Comparison of ENCODE assay signal across 17 cellular contexts in genomic region chr5:5182508-5183191, GRCh38. TPM values are rescaled to one million over a fixed set of nuclear protein-coding genes. Genes with fewer than 3 reads are reported as not detected.
A peak's percentile ranks its signal among the peaks of the same experiment; 100 is the strongest.
DNase-seq lines count a peak whose midpoint lies in the region; ATAC-seq, FAIRE-seq and TF ChIP-seq lines count a peak whose summit lies in the region.
"Had no signal": no experiment of that assay in that cellular context is flagged by ENCODE, and none has a peak within 500 bp of the region (broad histone marks: within the 10 kb centered on the region; RNA-seq: fewer than 3 reads in every experiment).

No MANE protein-coding gene starts in this region.

- no peaks in the 10 kb centered on the region for H3K27me3 ChIP-seq in BLaER1
- H3K27me3 ChIP-seq in HUES6 (ENCODE audit: control insufficient read depth, insufficient read depth, low read length), result no peaks in the 10 kb centered on the region
- H3K27me3 ChIP-seq in endodermal cell (ENCODE audit: control insufficient read depth, insufficient read depth, low read length, poor library complexity, severe bottlenecking), result no peaks in the 10 kb centered on the region
- no peaks in the 10 kb centered on the region for H3K27me3 ChIP-seq in mesendoderm (ENCODE audit: insufficient read depth, low read length, poor library complexity)
- H3K27me3 ChIP-seq in heart left ventricle, result peaks cover 0 to 31% (median 4%) of the 10 kb centered on the region in 9 donors
- H3K27me3 ChIP-seq: MG63 had no signal

- TF ChIP-seq POLR2A in heart left ventricle (IDR thresholded peaks at IDR 0.05), result no peak

- WGBS in endodermal cell (ENCODE audit: insufficient coverage in 1 of 2, insufficient read length in 1 of 2), 2 experiments, result 32 to 48% methylated on average over 3 to 4 of the region's 5 CpGs
- no CpG with 5 or more reads among the region's 5 CpGs for WGBS in mesendoderm (ENCODE audit: extremely low coverage, insufficient coverage, low lambda C conversion rate)
- 37 to 41% (median 40%) methylated on average over 5 of the region's 5 CpGs for WGBS in heart left ventricle, 4 donors

- peak overlapping the region; percentile 45 for H3K4me3 Mint-ChIP-seq in endodermal cell

- H3K27ac ChIP-seq in BLaER1, result no peak overlapping the region
- peak overlapping the region; percentile 67 for H3K27ac ChIP-seq in HUES6 (ENCODE audit: low read depth, low read length)
- H3K27ac ChIP-seq in endodermal cell (ENCODE audit: low read depth, low read length), result no peak overlapping the region
- H3K27ac ChIP-seq in mesendoderm (ENCODE audit: low read depth, low read length), result no peak overlapping the region
- H3K27ac ChIP-seq in heart left ventricle, result no peak overlapping the region

- H4K8ac ChIP-seq in mesendoderm (ENCODE audit: low read depth, low read length), result no peak overlapping the region

- peak overlapping the region; percentile 92 for H3K27ac Mint-ChIP-seq in endodermal cell

- H3K56ac ChIP-seq in mesendoderm (ENCODE audit: low read length), result peak overlapping the region; percentile 26

- no peak overlapping the region for H2BK5ac ChIP-seq in mesendoderm (ENCODE audit: low read length)

- no peak overlapping the region for H4K5ac ChIP-seq in mesendoderm (ENCODE audit: low read length)

- H2BK15ac ChIP-seq in mesendoderm (replicated peaks; ENCODE audit: low read depth), result no peak overlapping the region

- peak overlapping the region; percentile 39 for H3K18ac ChIP-seq in mesendoderm (ENCODE audit: low read length)

- H3K4me3 ChIP-seq in BLaER1, result no peak overlapping the region
- peak overlapping the region; percentile 37 for H3K4me3 ChIP-seq in HUES6 (ENCODE audit: low read depth, low read length)
- H3K4me3 ChIP-seq in endodermal cell (ENCODE audit: low read length), result no peak overlapping the region
- H3K4me3 ChIP-seq in mesendoderm (ENCODE audit: low read length), result no peak overlapping the region
- H3K4me3 ChIP-seq in heart left ventricle, result no peak overlapping the region
- H3K4me3 ChIP-seq: MG63 had no signal

- no peak overlapping the region for H2BK120ac ChIP-seq in mesendoderm (ENCODE audit: low read depth, low read length)

- no peaks in the 10 kb centered on the region for H3K79me2 ChIP-seq in mesendoderm (ENCODE audit: control insufficient read depth, insufficient read depth, low read length)

- no peaks in the 10 kb centered on the region for H3K79me1 ChIP-seq in mesendoderm (ENCODE audit: low read length)

- H3K4me1 Mint-ChIP-seq in endodermal cell, result peaks cover 70% of the 10 kb centered on the region

- H3K9ac ChIP-seq in BLaER1 (no peak overlapping the region), HUES6 (ENCODE audit: low read length) (peak overlapping the region; percentile 76), endodermal cell (ENCODE audit: extremely low read depth, low read length, poor library complexity, severe bottlenecking) (no peak overlapping the region), mesendoderm (ENCODE audit: low read length) (no peak overlapping the region)

- no peak for ATAC-seq in heart left ventricle
- no peak for ATAC-seq in GM18873 (IDR thresholded peaks at IDR 0.05; ENCODE audit: low FRiP score, unreplicated experiment)
- ATAC-seq: HepG2, Panc1 had no signal

- no peak overlapping the region for H2AK5ac ChIP-seq in mesendoderm (ENCODE audit: low read length)

- H3K27me3 Mint-ChIP-seq in endodermal cell (ENCODE audit: insufficient read depth), result no peaks in the 10 kb centered on the region

- H3K23ac ChIP-seq in mesendoderm (ENCODE audit: low read length), result no peak overlapping the region

- H3K4me2 ChIP-seq in BLaER1 (0 out of 2 replicates have a peak overlapping the region, but pooled peaks have one; percentile 5), mesendoderm (ENCODE audit: low read length) (no peak overlapping the region)

- H3K36me3 ChIP-seq in BLaER1, result no peaks in the 10 kb centered on the region
- peaks cover 3% of the 10 kb centered on the region; the same call in 1 of the 2 replicates for H3K36me3 ChIP-seq in HUES6 (ENCODE audit: control insufficient read depth, insufficient read depth, low read length)
- no peaks in the 10 kb centered on the region for H3K36me3 ChIP-seq in endodermal cell (ENCODE audit: control insufficient read depth, insufficient read depth, low read length)
- H3K36me3 ChIP-seq in mesendoderm (ENCODE audit: control insufficient read depth, insufficient read depth, low read length), result no peaks in the 10 kb centered on the region
- no peaks in the 10 kb centered on the region for H3K36me3 ChIP-seq in heart left ventricle
- H3K36me3 ChIP-seq: MG63 had no signal

- TF ChIP-seq CTCF in endodermal cell (conservative IDR thresholded peaks at IDR 0.05), result no peak
- TF ChIP-seq CTCF in heart left ventricle (IDR thresholded peaks at IDR 0.05), result no peak

- H3K9me3 ChIP-seq in BLaER1, result no peaks in the 10 kb centered on the region
- H3K9me3 ChIP-seq in HUES6 (ENCODE audit: control insufficient read depth, insufficient read depth, low read depth, low read length), result no peaks in the 10 kb centered on the region
- H3K9me3 ChIP-seq in endodermal cell (ENCODE audit: control insufficient read depth, low read length), result no peaks in the 10 kb centered on the region
- no peaks in the 10 kb centered on the region for H3K9me3 ChIP-seq in heart left ventricle
- H3K9me3 ChIP-seq: MG63 had no signal

- FAIRE-seq in HTR-8/SVneo (lab: Jason Lieb, UNC), result no peak
- FAIRE-seq: GM18507, HepG2 had no signal

- no peak for DNase-seq in endodermal cell
- DNase-seq in mesendoderm, result no peak
- DNase-seq in heart left ventricle, result no peak
- no peak for DNase-seq in cerebellum (ENCODE audit: low spot score)
- no peak for DNase-seq in HTR-8/SVneo (ENCODE audit: insufficient read length, low spot score)
- DNase-seq: MG63, NCI-H1092 treated with DMSO at 0.1 percent for 48 hours, NCI-H1694 treated with DMSO at 0.1 percent for 48 hours, NCI-H446, NCI-H748 treated with DMSO at 0.1 percent for 48 hours, SHP77 had no signal

- no peaks in the 10 kb centered on the region for H4K20me1 ChIP-seq in BLaER1

- no peaks in the 10 kb centered on the region for H3K9me3 Mint-ChIP-seq in endodermal cell

- intact Hi-C loops in heart left ventricle (cut with DNase I), result no loop called here

- H3K4me1 ChIP-seq in BLaER1 (peaks cover 9% of the 10 kb centered on the region; the same call in 1 of the 2 replicates), HUES6 (ENCODE audit: control insufficient read depth, insufficient read depth, low read length) (peaks cover 73% of the 10 kb centered on the region), endodermal cell (ENCODE audit: control insufficient read depth, insufficient read depth, low read length) (peaks cover 16% of the 10 kb centered on the region), mesendoderm (ENCODE audit: control insufficient read depth, low read depth, low read length) (peaks cover 14% of the 10 kb centered on the region), heart left ventricle (no peaks in the 10 kb centered on the region)

- H3K4ac ChIP-seq in mesendoderm (ENCODE audit: low read depth, low read length), result no peak overlapping the region

- H3K36me3 Mint-ChIP-seq in endodermal cell (ENCODE audit: low read depth), result no peaks in the 10 kb centered on the region

RNA-seq across cellular contexts. Expression of gene ADAMTS16, which starts 42.5 kb away (rescaled TPM):
- total RNA-seq in endodermal cell (1 to 10 TPM in 1 of 2 donors, under 1 TPM in 1; 0.77 to 7.4 TPM), heart left ventricle (1 to 10 TPM in 1 of 9 donors, under 1 TPM in 2, not detected in 6; 0.05 to 4.7 (median 0.16) TPM), cerebellum (7.8 TPM)
- 3.3 TPM for polyA plus RNA-seq in endodermal cell (2013, experiment 1 of 2)
- 5.1 TPM for polyA plus RNA-seq in endodermal cell (2013, experiment 2 of 2)
- 5.5 TPM for polyA plus RNA-seq in mesendoderm (2013, experiment 1 of 2)
- polyA plus RNA-seq in mesendoderm (2013, experiment 2 of 2), result 5.8 TPM
- polyA plus RNA-seq in heart left ventricle, result not detected
